8 cellular contexts compared by ENCODE assay signal in genomic region chr22:49960159-49960966, GRCh38. TPM values are rescaled to one million over a fixed set of nuclear protein-coding genes. Genes with fewer than 3 reads are reported as not detected.
DNase-seq lines count a peak whose midpoint lies in the region; ATAC-seq and TF ChIP-seq lines count a peak whose summit lies in the region.

TSS of gene PIM3 (plus strand) at chr22:49960772. CDS start at chr22:49960948, 176 bp downstream.

- H3K4me3 ChIP-seq in lung, result peak within 1 kb of the TSS; percentile 99

- TF ChIP-seq CTCF in lung (IDR thresholded peaks at IDR 0.05; ENCODE audit: control extremely low read depth, extremely low read depth), result no peak

- peaks cover 4 to 36% of the 10 kb centered on the region in 2 donors for H3K36me3 ChIP-seq in lung (ENCODE audit: control insufficient read depth in 2 of 2, insufficient read depth in 2 of 2, low read length in 2 of 2)

- peak within 1 kb of the TSS; percentile 92 to 93 for H3K27ac ChIP-seq in lung (ENCODE audit: low read depth in 1 of 2, low read length in 1 of 2)

- WGBS in lung, 2 donors, result 0% methylated on average over 65 to 132 of the region's 132 CpGs

- H3K27me3 ChIP-seq in lung (ENCODE audit: control insufficient read depth, insufficient read depth), result no peaks in the 10 kb centered on the region

- peaks cover 0 to 3% of the 10 kb centered on the region in 2 donors for H3K9me3 ChIP-seq in lung (ENCODE audit: control insufficient read depth in 2 of 2, insufficient read depth in 1 of 2, low read length in 1 of 2)

- H3K4me1 ChIP-seq in lung (ENCODE audit: control insufficient read depth in 2 of 2, insufficient read depth in 2 of 2, low read length in 2 of 2), result peaks cover 13 to 37% of the 10 kb centered on the region in 2 donors

- peak; percentile 53 for ATAC-seq in GM19467 (IDR thresholded peaks at IDR 0.05; ENCODE audit: unreplicated experiment)
- ATAC-seq in lung (ENCODE audit: insufficient read depth, low FRiP score), result peak; percentile 72

- DNase-seq in CMK (ENCODE audit: low read depth) (peak; percentile 95), HS-27A (ENCODE audit: low read depth) (peak; percentile 79), lung (ENCODE audit: low spot score) (peak; percentile 95)
- peak; percentile 83 for DNase-seq in NK-92 treated with Interleukin-12 subunit alpha and Interleukin-12 subunit beta, amount 100 ng/mL, for 24 hours (lab: John Stamatoyannopoulos, UW)
- peak; percentile 95 for DNase-seq in activated CD8-positive, alpha-beta memory T cell treated with anti-CD3 and anti-CD28 coated beads for 24 hours
- DNase-seq in effector CD4-positive, alpha-beta T cell, result peak; percentile 84
- DNase-seq in stimulated activated CD4-positive, alpha-beta T cell treated with anti-CD3 and anti-CD28 coated beads, TNF-alpha, amount 100 ng/mL, for 24 hours (ENCODE audit: low read depth in 3 of 3), result peak; percentile 84 to 94 (median 91)

RNA-seq across cellular contexts. Expression of gene PIM3, which starts in this region (rescaled TPM):
- 100 to 1,000 TPM; 131 to 132 TPM for total RNA-seq in lung
- 100 to 1,000 TPM in 1 of 2 donors, 10 to 100 TPM in 1; 99.0 to 238 TPM for polyA plus RNA-seq in lung

Comparison
In these comparisons a context has a peak if more than half of its experiments do, and no peak if none do; other contexts are left out.
1. Peak in every context shown above with its lines: DNase-seq, ATAC-seq, H3K4me3 ChIP-seq and H3K27ac ChIP-seq.